ENCODE assay signal across 8 cellular contexts in genomic region chr17:39196820-39197331, GRCh38. TPM values are rescaled to one million over a fixed set of nuclear protein-coding genes. Genes with fewer than 3 reads are reported as not detected.
DNase-seq lines count a peak whose midpoint lies in the region; ATAC-seq and TF ChIP-seq lines count a peak whose summit lies in the region.

No MANE protein-coding gene starts in this region.

- peaks cover 31% of the 10 kb centered on the region for H3K4me1 ChIP-seq in NT2/D1 (ENCODE audit: insufficient read depth, insufficient read length)

- peak overlapping the region; percentile 84 for H3K9ac ChIP-seq in NT2/D1 (ENCODE audit: insufficient read length, low read depth)

- H3K36me3 ChIP-seq in NT2/D1 (ENCODE audit: insufficient read depth, insufficient read length, low read length), result peaks cover 37% of the 10 kb centered on the region

- peak overlapping the region; percentile 92 to 99 for H3K27ac ChIP-seq in coronary artery

- H3K4me3 Mint-ChIP-seq in activated CD4-positive, alpha-beta T cell treated with anti-CD3 and anti-CD28 coated beads, Interleukin-2, amount 10 ng/mL, durations not matched to agents 7 days and 5 days, result peak overlapping the region; percentile 79

- no peaks in the 10 kb centered on the region for H3K9me3 Mint-ChIP-seq in activated CD4-positive, alpha-beta T cell treated with anti-CD3 and anti-CD28 coated beads, Interleukin-2, amount 10 ng/mL, durations not matched to agents 7 days and 5 days

- H3K27me3 Mint-ChIP-seq in activated CD4-positive, alpha-beta T cell treated with anti-CD3 and anti-CD28 coated beads, Interleukin-2, amount 10 ng/mL, durations not matched to agents 7 days and 5 days, result no peaks in the 10 kb centered on the region

- no peaks in the 10 kb centered on the region for H3K27me3 ChIP-seq in NT2/D1 (ENCODE audit: insufficient read depth, insufficient read length)

- DNase-seq in activated CD4-positive, alpha-beta T cell treated with anti-CD3 and anti-CD28 coated beads, Interleukin-2, amount 10 ng/mL, durations not matched to agents 7 days and 5 days, result peak; percentile 14
- no peak for DNase-seq in activated CD4-positive, alpha-beta T cell treated with anti-CD3 and anti-CD28 coated beads for 1 hour
- no peak for DNase-seq in NT2/D1 (ENCODE audit: low read depth, low spot score)
- no peak for DNase-seq in coronary artery (ENCODE audit: low spot score)
- DNase-seq in myocyte (ENCODE audit: low read depth), result peak; percentile 93
- DNase-seq in effector CD4-positive, alpha-beta T cell, result no peak

- H3K27ac Mint-ChIP-seq in activated CD4-positive, alpha-beta T cell treated with anti-CD3 and anti-CD28 coated beads, Interleukin-2, amount 10 ng/mL, durations not matched to agents 7 days and 5 days, result peak overlapping the region; percentile 72

- no peaks in the 10 kb centered on the region for H3K9me3 ChIP-seq in NT2/D1 (ENCODE audit: insufficient read depth, low read length)

- no peak for TF ChIP-seq CTCF in coronary artery (IDR thresholded peaks at IDR 0.05)

- POLR2A ChIA-PET in activated CD4-positive, alpha-beta T cell treated with anti-CD3 and anti-CD28 coated beads, Interleukin-2, amount 10 ng/mL, durations not matched to agents 7 days and 5 days (lab: Charles Lee), result no interaction called here

- H3K36me3 Mint-ChIP-seq in activated CD4-positive, alpha-beta T cell treated with anti-CD3 and anti-CD28 coated beads, Interleukin-2, amount 10 ng/mL, durations not matched to agents 7 days and 5 days (ENCODE audit: low read depth), result peaks cover 25% of the 10 kb centered on the region

- H3K4me3 ChIP-seq in NT2/D1 (ENCODE audit: insufficient read length, low read depth) (peak overlapping the region; percentile 71), coronary artery (peak overlapping the region; percentile 97)

- peaks cover 63% of the 10 kb centered on the region for H3K4me1 Mint-ChIP-seq in activated CD4-positive, alpha-beta T cell treated with anti-CD3 and anti-CD28 coated beads, Interleukin-2, amount 10 ng/mL, durations not matched to agents 7 days and 5 days

- CTCF ChIA-PET in activated CD4-positive, alpha-beta T cell treated with anti-CD3 and anti-CD28 coated beads, Interleukin-2, amount 10 ng/mL, durations not matched to agents 7 days and 5 days (lab: Charles Lee), result interaction anchor here (0.6 to 1.0 kb wide), 3 partner anchors 39 to 371 kb away, joined by 3 to 4 read pairs (median 3); no protein-coding TSS in a partner anchor

- no peak for ATAC-seq in GM19397 (IDR thresholded peaks at IDR 0.05; ENCODE audit: unreplicated experiment)
- no peak for ATAC-seq in GM19455 (IDR thresholded peaks at IDR 0.05; ENCODE audit: unreplicated experiment)

RNA-seq across cellular contexts. Expression of gene CACNB1, which starts 0.6 kb away (rescaled TPM):
- 10 to 100 TPM; 14.8 to 18.3 TPM for total RNA-seq in activated CD4-positive, alpha-beta T cell treated with anti-CD3 and anti-CD28 coated beads, Interleukin-2, amount 10 ng/mL, durations not matched to agents 7 days and 5 days
- total RNA-seq in myocyte, result 190 and 408 TPM in 2 replicates
- polyA plus RNA-seq in myocyte (2012), result 136 TPM

RNA-seq across cellular contexts. Expression of gene RPL19, which starts 3.2 kb away (rescaled TPM):
- 1,000 to 10,000 TPM; 1,832 to 1,924 TPM for total RNA-seq in activated CD4-positive, alpha-beta T cell treated with anti-CD3 and anti-CD28 coated beads, Interleukin-2, amount 10 ng/mL, durations not matched to agents 7 days and 5 days
- 1,695 and 1,875 TPM in 2 replicates for total RNA-seq in myocyte
- polyA plus RNA-seq in myocyte (2012), result 1,457 TPM

RNA-seq across cellular contexts. Expression of gene STAC2, which starts 28.9 kb away (rescaled TPM):
- total RNA-seq in activated CD4-positive, alpha-beta T cell treated with anti-CD3 and anti-CD28 coated beads, Interleukin-2, amount 10 ng/mL, durations not matched to agents 7 days and 5 days, result not detected
- total RNA-seq in myocyte, result 0.11 and 0.16 TPM in 2 replicates
- 0.47 TPM for polyA plus RNA-seq in myocyte (2012)

RNA-seq across cellular contexts. Expression of gene ARL5C, which starts 30.9 kb away (rescaled TPM):
- under 1 TPM in 1 of 2 experiments, not detected in 1; 0.15 TPM for total RNA-seq in activated CD4-positive, alpha-beta T cell treated with anti-CD3 and anti-CD28 coated beads, Interleukin-2, amount 10 ng/mL, durations not matched to agents 7 days and 5 days
- total RNA-seq in myocyte, result not detected in 2 replicates
- polyA plus RNA-seq in myocyte (2012), result not detected

RNA-seq across cellular contexts. Expression of gene PLXDC1, which starts 45.4 kb away (rescaled TPM):
- 1 to 10 TPM; 6.0 to 6.3 TPM for total RNA-seq in activated CD4-positive, alpha-beta T cell treated with anti-CD3 and anti-CD28 coated beads, Interleukin-2, amount 10 ng/mL, durations not matched to agents 7 days and 5 days
- 49.7 and 65.3 TPM in 2 replicates for total RNA-seq in myocyte
- polyA plus RNA-seq in myocyte (2012), result 14.0 TPM

Comparison
In these comparisons a context has a peak if more than half of its experiments do, and no peak if none do; other contexts are left out.
1. DNase-seq: peak in activated CD4-positive, alpha-beta T cell treated with anti-CD3 and anti-CD28 coated beads, Interleukin-2, amount 10 ng/mL, durations not matched to agents 7 days and 5 days (single experiment) and myocyte (single experiment); none in activated CD4-positive, alpha-beta T cell treated with anti-CD3 and anti-CD28 coated beads for 1 hour (single experiment), NT2/D1 (single experiment), coronary artery (single experiment) and effector CD4-positive, alpha-beta T cell (single experiment).